Comparison of ENCODE assay signal across 8 cellular contexts in genomic region chr20:64065973-64066341, GRCh38. TPM values are rescaled to one million over a fixed set of nuclear protein-coding genes. Genes with fewer than 3 reads are reported as not detected.
A peak's percentile ranks its signal among the peaks of the same experiment; 100 is the strongest.
DNase-seq lines count a peak whose midpoint lies in the region; ATAC-seq and TF ChIP-seq lines count a peak whose summit lies in the region.

No MANE protein-coding gene starts in this region.

- H3K4me1 ChIP-seq in uterus (peaks cover 0 to 20% of the 10 kb centered on the region in 2 donors), gastrocnemius medialis (peaks cover 10 to 24% of the 10 kb centered on the region in 2 donors)

- peak overlapping the region; percentile 75 for H3K27ac Mint-ChIP-seq in activated T-cell treated with anti-CD3 and anti-CD28 coated beads, Interleukin-2, amount 50 U/mL, for 24 hours
- H3K27ac Mint-ChIP-seq in memory B cell = peak overlapping the region; percentile 88

- no peaks in the 10 kb centered on the region for H3K36me3 ChIP-seq in uterus
- no peaks in the 10 kb centered on the region for H3K36me3 ChIP-seq in gastrocnemius medialis

- H3K4me3 ChIP-seq in uterus (no peak overlapping the region), gastrocnemius medialis (no peak overlapping the region)

- peak; percentile 48 for DNase-seq in activated naive CD4-positive, alpha-beta T cell treated with Interleukin-2 at 50 U/mL for 16 hours
- DNase-seq in activated naive CD4-positive, alpha-beta T cell treated with anti-CD3 and anti-CD28 coated beads, Interleukin-2, amount 50 U/mL, for 16 hours = no peak
- DNase-seq in KBM-7 (peak; percentile 63), memory B cell (ENCODE audit: low spot score in 2 of 2) (peak in 1 of 2 donors; percentile 64), uterus (no peak), NCI-H1930 (lab: John Stamatoyannopoulos, UW) (no peak), gastrocnemius medialis (no peak)
- DNase-seq in activated T-cell treated with anti-CD3 and anti-CD28 coated beads, Interleukin-2, amount 50 U/mL, for 24 hours = peak; percentile 58

- TF ChIP-seq CTCF in uterus (IDR thresholded peaks at IDR 0.05) = no peak
- no peak for TF ChIP-seq CTCF in gastrocnemius medialis (IDR thresholded peaks at IDR 0.05 in 4 of 5, conservative IDR thresholded peaks at IDR 0.05 in 1 of 5)

- in situ Hi-C loops in KBM-7 (cut with MboI; ENCODE audit: low pct_unique_long_range_greater_than_20kb, low sequenced_read_pairs) = no loop called here
- in situ Hi-C loops in gastrocnemius medialis (cut with MboI; ENCODE audit: low sequenced_read_pairs in 4 of 4) = no loop called here

- H3K27me3 Mint-ChIP-seq in activated T-cell treated with anti-CD3 and anti-CD28 coated beads, Interleukin-2, amount 50 U/mL, for 24 hours = no peaks in the 10 kb centered on the region
- no peaks in the 10 kb centered on the region for H3K27me3 Mint-ChIP-seq in memory B cell

- H3K27ac ChIP-seq in uterus (no peak overlapping the region), gastrocnemius medialis (no peak overlapping the region)

- H3K4me3 Mint-ChIP-seq in activated T-cell treated with anti-CD3 and anti-CD28 coated beads, Interleukin-2, amount 50 U/mL, for 24 hours = peak overlapping the region; percentile 21
- H3K4me3 Mint-ChIP-seq in memory B cell = peak overlapping the region; percentile 44

- H3K9me3 Mint-ChIP-seq in activated T-cell treated with anti-CD3 and anti-CD28 coated beads, Interleukin-2, amount 50 U/mL, for 24 hours = no peaks in the 10 kb centered on the region
- no peaks in the 10 kb centered on the region for H3K9me3 Mint-ChIP-seq in memory B cell

- H3K9me3 ChIP-seq in uterus (no peaks in the 10 kb centered on the region), gastrocnemius medialis (no peaks in the 10 kb centered on the region)

- ATAC-seq in memory B cell (ENCODE audit: low read depth) = peak; percentile 66
- ATAC-seq in gastrocnemius medialis = no peak

- H3K36me3 Mint-ChIP-seq in activated T-cell treated with anti-CD3 and anti-CD28 coated beads, Interleukin-2, amount 50 U/mL, for 24 hours (ENCODE audit: low read depth) = no peaks in the 10 kb centered on the region
- no peaks in the 10 kb centered on the region for H3K36me3 Mint-ChIP-seq in memory B cell

- no peaks in the 10 kb centered on the region for H3K27me3 ChIP-seq in uterus
- no peaks in the 10 kb centered on the region for H3K27me3 ChIP-seq in gastrocnemius medialis

- peaks cover 50% of the 10 kb centered on the region for H3K4me1 Mint-ChIP-seq in activated T-cell treated with anti-CD3 and anti-CD28 coated beads, Interleukin-2, amount 50 U/mL, for 24 hours (ENCODE audit: low read depth)
- H3K4me1 Mint-ChIP-seq in memory B cell = peaks cover 41% of the 10 kb centered on the region

- no peak for TF ChIP-seq POLR2A in uterus (IDR thresholded peaks at IDR 0.05)
- no peak for TF ChIP-seq POLR2A in gastrocnemius medialis (IDR thresholded peaks at IDR 0.05)

- intact Hi-C loops in uterus (cut with DNase I; ENCODE audit: low total_unique reads) = no loop called here
- intact Hi-C loops in gastrocnemius medialis (cut with DNase I; ENCODE audit: low total_unique reads) = loop anchor here (10.0 kb wide), 1 partner anchor 441 kb away; the partner anchor contains the start of gene GMEB2

RNA-seq across cellular contexts. Expression of gene TCEA2, which starts 3.0 kb away (rescaled TPM):
- total RNA-seq in uterus (10 to 100 TPM; 21.5 to 75.4 (median 27.2) TPM), gastrocnemius medialis (10 to 100 TPM in 1 of 4 donors, 1 to 10 TPM in 3; 8.4 to 21.0 (median 8.8) TPM)

RNA-seq across cellular contexts. Expression of gene RGS19, which starts 13.4 kb away (rescaled TPM):
- total RNA-seq in uterus = 10 to 100 TPM in 1 of 4 donors, 1 to 10 TPM in 3; 4.6 to 38.8 (median 6.7) TPM
- 1 to 10 TPM in 3 of 4 donors, under 1 TPM in 1; 0.92 to 7.7 (median 3.5) TPM for total RNA-seq in gastrocnemius medialis

RNA-seq across cellular contexts. Expression of gene OPRL1, which starts 13.9 kb away (rescaled TPM):
- total RNA-seq in uterus (1 to 10 TPM in 1 of 4 donors, under 1 TPM in 2, not detected in 1; 0.51 to 1.9 (median 0.64) TPM), gastrocnemius medialis (under 1 TPM; 0.10 to 0.68 (median 0.15) TPM)

RNA-seq across cellular contexts. Expression of gene SOX18, which starts 16.5 kb away (rescaled TPM):
- total RNA-seq in uterus (100 to 1,000 TPM in 1 of 4 donors, 10 to 100 TPM in 2, 1 to 10 TPM in 1; 6.7 to 116 (median 19.1) TPM), gastrocnemius medialis (1 to 10 TPM; 2.9 to 6.5 (median 5.6) TPM)

RNA-seq across cellular contexts. Expression of gene LKAAEAR1, which starts 18.2 kb away (rescaled TPM):
- not detected for total RNA-seq in uterus
- not detected for total RNA-seq in gastrocnemius medialis

Comparison
In these comparisons a context has a peak if more than half of its experiments do, and no peak if none do; other contexts are left out.
1. DNase-seq: peak in activated naive CD4-positive, alpha-beta T cell treated with Interleukin-2 at 50 U/mL for 16 hours (single experiment), KBM-7 (single experiment) and activated T-cell treated with anti-CD3 and anti-CD28 coated beads, Interleukin-2, amount 50 U/mL, for 24 hours (single experiment); none in activated naive CD4-positive, alpha-beta T cell treated with anti-CD3 and anti-CD28 coated beads, Interleukin-2, amount 50 U/mL, for 16 hours (single experiment), uterus (0 of 2), NCI-H1930 (0 of 2) and gastrocnemius medialis (0 of 2).